ENCODE assay signal across 17 cellular contexts in genomic region chr22:25053153-25053805, GRCh38.
DNase-seq lines count a peak whose midpoint lies in the region; ATAC-seq and TF ChIP-seq lines count a peak whose summit lies in the region.
"Had no signal": no experiment of that assay in that cellular context is flagged by ENCODE, and none has a peak within 500 bp of the region (broad histone marks: within the 10 kb centered on the region; RNA-seq: fewer than 3 reads in every experiment).

No MANE protein-coding gene starts in this region.

- H3K27ac ChIP-seq in neuronal stem cell (replicated peaks; ENCODE audit: low read length) (no peak overlapping the region), ovary (no peak overlapping the region)
- H3K27ac ChIP-seq: cardiac muscle cell, heart right ventricle, left lung had no signal

- H3K27ac Mint-ChIP-seq in Caco-2 (ENCODE audit: unreplicated experiment) = peak overlapping the region; percentile 93
- H3K27ac Mint-ChIP-seq: activated naive CD4-positive, alpha-beta T cell treated with anti-CD3 and anti-CD28 coated beads, Interleukin-2, amount 10 ng/mL, durations not matched to agents 7 days and 5 days; naive B cell had no signal

- TF ChIP-seq POLR2A in ovary (IDR thresholded peaks at IDR 0.05) = no peak

- H3K9me3 ChIP-seq in Caco-2 (peaks cover 7% of the 10 kb centered on the region; the same call in 1 of the 2 replicates), neuronal stem cell (replicated peaks in 1 of 2; ENCODE audit: control insufficient read depth in 2 of 2, insufficient read depth in 1 of 2, low read depth in 1 of 2, low read length in 2 of 2) (peaks cover 12 to 15% of the 10 kb centered on the region in 2 donors), ovary (no peaks in the 10 kb centered on the region)

- TF ChIP-seq CTCF in Caco-2 (IDR thresholded peaks at IDR 0.05; ENCODE audit: insufficient read depth in 1 of 2, low read depth in 1 of 2, low read length in 1 of 2, severe bottlenecking in 1 of 2, unreplicated experiment in 1 of 2) (no peak), epithelial cell of proximal tubule (conservative IDR thresholded peaks at IDR 0.05; ENCODE audit: low read depth, low read length) (no peak), ovary (IDR thresholded peaks at IDR 0.05) (no peak)

- no TSS peak for BruUV-seq in Caco-2 (replicated peaks; lab: Mats Ljungman, UMichigan)

- H2BK12ac ChIP-seq in neuronal stem cell (ENCODE audit: low read length) = no peak overlapping the region

- peak; percentile 56 for ATAC-seq in sciatic nerve
- no peak for ATAC-seq in HG03045 (IDR thresholded peaks at IDR 0.05; ENCODE audit: unreplicated experiment)
- ATAC-seq: heart right ventricle, left lung, right cardiac atrium had no signal

- no peak overlapping the region for H3K4me2 ChIP-seq in neuronal stem cell (ENCODE audit: insufficient read depth, low read length, poor library complexity, severe bottlenecking)

- intact Hi-C loops in Caco-2 (cut with micrococcal nuclease; ENCODE audit: unreplicated experiment) (no loop called here), sciatic nerve (cut with DNase I) (loop anchor here (5.0 kb wide), 1 partner anchor 101 kb away; the partner anchor contains the start of gene KIAA1671), ovary (cut with DNase I) (loop anchor here in 1 of 4 donors (10.0 kb wide), 1 partner anchor 278 kb away; the partner anchor contains the start of gene PIWIL3)

- TF ChIP-seq EP300 in ovary (IDR thresholded peaks at IDR 0.05) = no peak

- H3K4me3 ChIP-seq in Caco-2 (ENCODE audit: low read depth, low read length) (no peak overlapping the region), epithelial cell of proximal tubule (ENCODE audit: low read depth, low read length) (no peak overlapping the region), neuronal stem cell (ENCODE audit: low read length in 2 of 2) (no peak overlapping the region), ovary (no peak overlapping the region)
- H3K4me3 ChIP-seq: cardiac muscle cell, heart right ventricle, left lung had no signal

- H3K36me3 ChIP-seq in Caco-2 (ENCODE audit: control insufficient read depth, insufficient read depth, low read length) (peaks cover 9% of the 10 kb centered on the region), neuronal stem cell (replicated peaks in 1 of 2; ENCODE audit: control insufficient read depth in 2 of 2, insufficient read depth in 2 of 2, low read length in 2 of 2) (peaks cover 30 to 37% of the 10 kb centered on the region in 2 donors), ovary (no peaks in the 10 kb centered on the region)
- H3K36me3 ChIP-seq: left lung had no signal

- H3K4ac ChIP-seq in neuronal stem cell (ENCODE audit: low read length) = no peak overlapping the region

- DNase-seq in Caco-2 = peak; percentile 53 to 82
- DNase-seq in RKO (ENCODE audit: low spot score) = peak; percentile 69
- DNase-seq in epithelial cell of proximal tubule (ENCODE audit: low read depth) = peak; percentile 39
- DNase-seq in sciatic nerve (ENCODE audit: low spot score) = no peak
- DNase-seq in neuronal stem cell (ENCODE audit: low spot score) = no peak
- no peak for DNase-seq in stimulated activated CD4-positive, alpha-beta T cell treated with anti-CD3 and anti-CD28 coated beads, Interleukin-2, amount 100 ng/mL, for 48 hours
- no peak for DNase-seq in ovary
- DNase-seq: activated naive CD4-positive, alpha-beta T cell treated with anti-CD3 and anti-CD28 coated beads, Interleukin-2, amount 10 ng/mL, durations not matched to agents 7 days and 5 days; DMS 273 treated with DMSO at 0.1 percent for 48 hours; heart right ventricle; left lung; naive B cell; NCI-H1105 treated with DMSO at 0.1 percent for 48 hours; right cardiac atrium; stimulated activated CD4-positive, alpha-beta T cell treated with anti-CD3 and anti-CD28 coated beads, Interleukin-4, amount 100 ng/mL, for 4 hours had no signal

- no peak overlapping the region for H2BK120ac ChIP-seq in neuronal stem cell (ENCODE audit: low read depth, low read length)

- no peak overlapping the region for H3K23ac ChIP-seq in neuronal stem cell (ENCODE audit: low read depth, low read length, poor library complexity)

- H3K4me3 Mint-ChIP-seq in Caco-2 (ENCODE audit: unreplicated experiment) = peak overlapping the region; percentile 30
- H3K4me3 Mint-ChIP-seq: activated naive CD4-positive, alpha-beta T cell treated with anti-CD3 and anti-CD28 coated beads, Interleukin-2, amount 10 ng/mL, durations not matched to agents 7 days and 5 days; naive B cell had no signal

- H3K27me3 ChIP-seq in Caco-2 (replicated peaks; ENCODE audit: control insufficient read depth, insufficient read depth, low read length) (no peaks in the 10 kb centered on the region), neuronal stem cell (ENCODE audit: control insufficient read depth in 3 of 3, insufficient read depth in 3 of 3, low read depth in 1 of 3, low read length in 3 of 3) (no peaks in the 10 kb centered on the region), ovary (no peaks in the 10 kb centered on the region)
- H3K27me3 ChIP-seq: cardiac muscle cell, heart right ventricle, left lung had no signal

- no peak overlapping the region for H4K91ac ChIP-seq in neuronal stem cell (ENCODE audit: low read depth, low read length, poor library complexity)

- H3K4me1 Mint-ChIP-seq in Caco-2 (ENCODE audit: low read depth, unreplicated experiment) = peaks cover 10% of the 10 kb centered on the region

- H3K79me1 ChIP-seq in neuronal stem cell (ENCODE audit: low read depth, low read length) = no peaks in the 10 kb centered on the region

- H2AFZ ChIP-seq in neuronal stem cell (ENCODE audit: low read length) = no peak overlapping the region

- no peak overlapping the region for H3K18ac ChIP-seq in neuronal stem cell (ENCODE audit: low read length)

- no peaks in the 10 kb centered on the region for H3K27me3 Mint-ChIP-seq in Caco-2 (ENCODE audit: insufficient read depth, unreplicated experiment)

- no peak overlapping the region for H2AK5ac ChIP-seq in neuronal stem cell (ENCODE audit: low read depth, low read length)

- peaks cover 48% of the 10 kb centered on the region for H3K36me3 Mint-ChIP-seq in Caco-2 (ENCODE audit: insufficient read depth, unreplicated experiment)

- no peak overlapping the region for H3K9ac ChIP-seq in neuronal stem cell (ENCODE audit: low read depth, low read length, poor library complexity)

- POLR2A ChIA-PET in Caco-2 (lab: Charles Lee) = interaction anchor here (1.0 kb wide), 1 partner anchor 100 kb away, joined by 3 read pairs; no protein-coding TSS in a partner anchor

- no peak overlapping the region for H2BK15ac ChIP-seq in neuronal stem cell (ENCODE audit: low read length)

- no peak overlapping the region for H4K8ac ChIP-seq in neuronal stem cell (ENCODE audit: low read depth, low read length)

- peaks cover 7% of the 10 kb centered on the region for H3K9me3 Mint-ChIP-seq in Caco-2 (ENCODE audit: unreplicated experiment)

- H3K14ac ChIP-seq in neuronal stem cell (ENCODE audit: low read length) = no peak overlapping the region

- no CpG with 5 or more reads among the region's 7 CpGs for WGBS in neuronal stem cell (ENCODE audit: extremely low coverage in 2 of 2, insufficient read length in 2 of 2, insufficient replicate concordance in 1 of 2), 2 donors
- 86 to 88% (median 87%) methylated on average over 7 of the region's 7 CpGs for WGBS in ovary, 3 donors

- H3K4me1 ChIP-seq in Caco-2 = peaks cover 28% of the 10 kb centered on the region
- peaks cover 0 to 2% of the 10 kb centered on the region in 2 donors for H3K4me1 ChIP-seq in neuronal stem cell (ENCODE audit: control insufficient read depth in 2 of 2, insufficient read depth in 1 of 2, low read depth in 1 of 2, low read length in 2 of 2)
- H3K4me1 ChIP-seq in ovary (ENCODE audit: insufficient read depth) = peaks cover 2% of the 10 kb centered on the region
- H3K4me1 ChIP-seq: left lung had no signal

- H2BK5ac ChIP-seq in neuronal stem cell (ENCODE audit: low read length) = no peak overlapping the region

- CTCF ChIA-PET in Caco-2 (lab: Charles Lee) = interaction anchor here (0.6 kb wide), 3 partner anchors 93 to 542 kb away, joined by 3 to 9 read pairs (median 4); no protein-coding TSS in a partner anchor

Comparison
In these comparisons a context has a peak if more than half of its experiments do, and no peak if none do; other contexts are left out.
1. DNase-seq: peak in Caco-2 (2 of 2), RKO (single experiment) and epithelial cell of proximal tubule (single experiment); none in sciatic nerve (single experiment), neuronal stem cell (single experiment), stimulated activated CD4-positive, alpha-beta T cell treated with anti-CD3 and anti-CD28 coated beads, Interleukin-2, amount 100 ng/mL, for 48 hours (0 of 2) and ovary (0 of 5).